In the genomic region with DNA sequence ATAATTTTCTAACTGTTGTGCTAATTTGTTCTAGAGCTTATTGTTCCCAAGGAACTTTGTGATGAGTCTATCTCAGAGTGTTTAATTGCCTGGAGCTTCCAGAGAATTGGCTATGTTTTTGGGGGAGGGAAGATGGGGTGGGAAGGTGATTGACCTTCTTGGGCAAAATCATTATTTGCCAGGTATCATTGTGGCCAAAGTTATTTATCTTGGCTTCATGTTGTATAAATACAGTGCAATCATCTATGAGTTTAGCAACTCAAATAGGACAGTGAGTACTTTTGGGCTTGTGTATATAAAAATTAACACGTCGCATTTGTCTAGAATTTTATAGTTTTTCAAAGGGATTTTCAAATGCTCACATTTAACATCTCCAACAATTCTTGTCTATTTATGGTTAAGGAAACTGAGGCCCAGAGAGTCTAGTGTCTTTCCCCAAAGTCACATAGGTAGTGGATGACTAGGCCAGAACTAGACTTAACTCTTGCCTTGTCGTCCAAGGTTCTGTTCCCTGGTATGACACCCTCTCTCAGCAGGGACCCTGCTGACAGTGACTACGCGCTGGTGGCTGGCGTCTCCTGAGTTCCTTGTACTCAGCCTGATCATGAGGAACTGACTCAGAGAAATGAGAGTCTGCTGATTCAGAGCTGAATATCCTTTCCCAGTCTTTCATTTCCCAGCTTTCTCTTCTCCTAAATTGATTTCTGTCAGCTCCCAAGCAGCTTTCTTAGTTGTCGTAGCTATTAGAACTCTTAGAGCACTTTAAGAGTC, we compare ENCODE assay signal across 19 cellular contexts. TPM values are rescaled to one million over a fixed set of nuclear protein-coding genes. Genes with fewer than 3 reads are reported as not detected.
DNase-seq lines count a peak whose midpoint lies in the region; ATAC-seq, FAIRE-seq and TF ChIP-seq lines count a peak whose summit lies in the region.
"Had no signal": no experiment of that assay in that cellular context is flagged by ENCODE, and none has a peak within 500 bp of the region (broad histone marks: within the 10 kb centered on the region; RNA-seq: fewer than 3 reads in every experiment).

No MANE protein-coding gene starts in this region.

- no peak overlapping the region for H2BK12ac ChIP-seq in mesenchymal stem cell (ENCODE audit: low read length in 2 of 2)

- H3K9ac ChIP-seq in mesenchymal stem cell (ENCODE audit: low read length), result peak overlapping the region; percentile 70

- peak overlapping the region; percentile 37 for H3K4me3 Mint-ChIP-seq in HFFc6
- H3K4me3 Mint-ChIP-seq: activated naive CD8-positive, alpha-beta T cell; IgD-negative memory B cell had no signal

- H3K36me3 ChIP-seq in bronchial epithelial cell (ENCODE audit: control insufficient read depth, insufficient read depth, low read length) (no peaks in the 10 kb centered on the region), mesenchymal stem cell (ENCODE audit: control insufficient read depth in 1 of 2, insufficient read depth in 2 of 2, low read depth in 1 of 2, low read length in 2 of 2) (peaks cover 3% of the 10 kb centered on the region in 2 experiments)
- H3K36me3 ChIP-seq: esophagus squamous epithelium, neutrophil, suprapubic skin had no signal

- no peak overlapping the region for H2BK15ac ChIP-seq in mesenchymal stem cell (ENCODE audit: low read depth, poor library complexity, severe bottlenecking)

- WGBS in mesenchymal stem cell, result 88% methylated on average over 4 of the region's 7 CpGs

- H3K36me3 Mint-ChIP-seq in HFFc6 (ENCODE audit: low read depth), result no peaks in the 10 kb centered on the region; the same call in 1 of the 2 replicates
- H3K36me3 Mint-ChIP-seq: activated naive CD8-positive, alpha-beta T cell; IgD-negative memory B cell had no signal

- no peak overlapping the region for H3K4me3 ChIP-seq in bronchial epithelial cell (ENCODE audit: low read depth, low read length)
- H3K4me3 ChIP-seq in mesenchymal stem cell (ENCODE audit: insufficient read depth in 1 of 2, low read depth in 1 of 2, low read length in 2 of 2), result no peak overlapping the region
- H3K4me3 ChIP-seq: esophagus squamous epithelium, suprapubic skin had no signal

- H3K4me2 ChIP-seq in mesenchymal stem cell (ENCODE audit: low read length, poor library complexity, severe bottlenecking), result no peak overlapping the region

- FAIRE-seq in bronchial epithelial cell (lab: Jason Lieb, UNC), result no peak
- FAIRE-seq: colon, GM12891 had no signal

- in situ Hi-C loops in ACHN (cut with HindIII; ENCODE audit: low pct_ligation_motif_present, low pct_unique_long_range_greater_than_20kb, low sequenced_read_pairs), result no loop called here

- peaks cover 5% of the 10 kb centered on the region for H3K4me1 ChIP-seq in mesenchymal stem cell (ENCODE audit: control insufficient read depth, insufficient read depth, low read depth, low read length)

- H2AFZ ChIP-seq in mesenchymal stem cell (ENCODE audit: low read depth, low read length), result no peak overlapping the region

- no peak overlapping the region for H4K91ac ChIP-seq in mesenchymal stem cell (ENCODE audit: low read length)

- TF ChIP-seq CTCF in HFFc6 (IDR thresholded peaks at IDR 0.05) (no peak), bronchial epithelial cell (IDR thresholded peaks at IDR 0.05; ENCODE audit: insufficient read depth, low read length, severe bottlenecking) (no peak)

- H3K18ac ChIP-seq in mesenchymal stem cell (ENCODE audit: low read depth in 1 of 2, low read length in 2 of 2), result peak overlapping the region in 1 of 2 experiments; percentile 77

- no peaks in the 10 kb centered on the region for H3K9me3 Mint-ChIP-seq in HFFc6
- H3K9me3 Mint-ChIP-seq: IgD-negative memory B cell had no signal

- H3K9me3 ChIP-seq in mesenchymal stem cell (ENCODE audit: control insufficient read depth, low read length), result no peaks in the 10 kb centered on the region
- H3K9me3 ChIP-seq: esophagus squamous epithelium, neutrophil, suprapubic skin had no signal

- H3K27ac ChIP-seq in mesenchymal stem cell (ENCODE audit: low read length, poor library complexity, severe bottlenecking), result no peak overlapping the region
- H3K27ac ChIP-seq: esophagus squamous epithelium, neutrophil, suprapubic skin had no signal

- H3K14ac ChIP-seq in mesenchymal stem cell (ENCODE audit: low read length in 2 of 2), result peak overlapping the region in 1 of 2 experiments; percentile 49

- H2AK5ac ChIP-seq in mesenchymal stem cell (ENCODE audit: low read length, severe bottlenecking), result no peak overlapping the region

- H3K23ac ChIP-seq in mesenchymal stem cell (ENCODE audit: low read length in 2 of 2), result peak overlapping the region in 1 of 2 experiments; percentile 25

- no peak overlapping the region for H2BK5ac ChIP-seq in mesenchymal stem cell (ENCODE audit: low read depth, low read length, poor library complexity, severe bottlenecking)

- no peak for ATAC-seq in HG02623 (IDR thresholded peaks at IDR 0.05; ENCODE audit: unreplicated experiment)
- ATAC-seq in HG03469 (IDR thresholded peaks at IDR 0.05; ENCODE audit: unreplicated experiment), result no peak
- ATAC-seq in HG02981 (IDR thresholded peaks at IDR 0.05; ENCODE audit: unreplicated experiment), result no peak

- peak; percentile 53 for DNase-seq in ACHN
- peak; percentile 66 for DNase-seq in HFFc6
- peak; percentile 84 for DNase-seq in bronchial epithelial cell (ENCODE audit: low read depth)
- DNase-seq in mesenchymal stem cell, result no peak
- no peak for DNase-seq in NCI-H1436 treated with DMSO at 0.1 percent for 48 hours (lab: John Stamatoyannopoulos, UW)
- DNase-seq: activated T-cell treated with anti-CD3 and anti-CD28 coated beads for 4 hours, AML-193, DMS79, esophagus squamous epithelium, mesendoderm had no signal

- H3K27me3 ChIP-seq in bronchial epithelial cell (ENCODE audit: control insufficient read depth, insufficient read depth, low read length) (no peaks in the 10 kb centered on the region), mesenchymal stem cell (ENCODE audit: control insufficient read depth in 1 of 2, insufficient read depth in 1 of 2, low read length in 2 of 2) (no peaks in the 10 kb centered on the region)
- H3K27me3 ChIP-seq: esophagus squamous epithelium, neutrophil, suprapubic skin had no signal

- H2BK120ac ChIP-seq in mesenchymal stem cell (ENCODE audit: low read depth, low read length), result no peak overlapping the region

- H3K27ac Mint-ChIP-seq in HFFc6, result peak overlapping the region; percentile 89
- H3K27ac Mint-ChIP-seq: activated naive CD8-positive, alpha-beta T cell; IgD-negative memory B cell had no signal

- no peaks in the 10 kb centered on the region for H3K27me3 Mint-ChIP-seq in HFFc6 (ENCODE audit: insufficient read depth)
- H3K27me3 Mint-ChIP-seq: activated naive CD8-positive, alpha-beta T cell had no signal

- peaks cover 27% of the 10 kb centered on the region for H3K79me1 ChIP-seq in mesenchymal stem cell (replicated peaks; ENCODE audit: low read length, poor library complexity, severe bottlenecking)

- H4K8ac ChIP-seq in mesenchymal stem cell (ENCODE audit: low read length), result no peak overlapping the region

- peaks cover 63% of the 10 kb centered on the region for H3K4me1 Mint-ChIP-seq in HFFc6 (ENCODE audit: low read depth)
- H3K4me1 Mint-ChIP-seq: IgD-negative memory B cell had no signal

- no peak overlapping the region for H3K4ac ChIP-seq in mesenchymal stem cell (ENCODE audit: low read depth in 1 of 2, low read length in 2 of 2)

RNA-seq across cellular contexts. Expression of gene FNIP2, which starts 27.7 kb away (rescaled TPM):
- 10 to 100 TPM; 14.1 to 22.2 (median 18.2) TPM for total RNA-seq in HFFc6 (2021; fragmentation: NEBNext Ultra II Directional; extraction: Animal tissue kit (Norgen Biotek cat#: 25700))
- total RNA-seq in bronchial epithelial cell, result 16.5 and 16.6 TPM in 2 replicates
- polyA plus RNA-seq in mesenchymal stem cell (2013, experiment 1 of 2), result 16.4 TPM
- polyA plus RNA-seq in mesenchymal stem cell (2013, experiment 2 of 2), result 18.0 TPM

Comparison
In these comparisons a context has a peak if more than half of its experiments do, and no peak if none do; other contexts are left out.
1. DNase-seq: peak in ACHN (single experiment), HFFc6 (single experiment) and bronchial epithelial cell (single experiment); none in mesenchymal stem cell (single experiment) and NCI-H1436 treated with DMSO at 0.1 percent for 48 hours (single experiment).